Comparison of ENCODE assay signal across 8 cellular contexts in genomic region chr2:190583507-190584337, GRCh38. TPM values are rescaled to one million over a fixed set of nuclear protein-coding genes. Genes with fewer than 3 reads are reported as not detected.
DNase-seq lines count a peak whose midpoint lies in the region; ATAC-seq and TF ChIP-seq lines count a peak whose summit lies in the region.

No MANE protein-coding gene starts in this region.

- no peaks in the 10 kb centered on the region for H3K9me2 ChIP-seq in GM23248 (ENCODE audit: insufficient read depth)

- H3K9ac ChIP-seq in GM23248, result no peak overlapping the region

- no peaks in the 10 kb centered on the region for H3K36me3 ChIP-seq in GM23248 (ENCODE audit: low read depth)

- no peak overlapping the region for H3K4me3 ChIP-seq in GM12865 (ENCODE audit: low read depth, low read length)
- H3K4me3 ChIP-seq in GM23248, result no peak overlapping the region

- H3K9me3 ChIP-seq in GM23248 (ENCODE audit: low read depth), result no peaks in the 10 kb centered on the region

- DNase-seq in GM12865 (ENCODE audit: low read depth), result peak; percentile 65
- peak; percentile 37 for DNase-seq in GM20000 (ENCODE audit: low spot score)
- no peak for DNase-seq in CD1c-positive myeloid dendritic cell (ENCODE audit: extremely low spot score)
- no peak for DNase-seq in GM23248
- no peak for DNase-seq in GF-D8 (lab: John Stamatoyannopoulos, UW)
- DNase-seq in hypothalamus (lab: John Stamatoyannopoulos, UW), result no peak

- no peaks in the 10 kb centered on the region for H4K20me1 ChIP-seq in GM23248 (ENCODE audit: insufficient read depth)

- peak overlapping the region; percentile 48 for H3K27ac ChIP-seq in cingulate gyrus (ENCODE audit: low read depth, low read length)
- no peak overlapping the region for H3K27ac ChIP-seq in GM23248

- no peaks in the 10 kb centered on the region for H3K4me1 ChIP-seq in GM23248 (ENCODE audit: insufficient read depth)

- H3K27me3 ChIP-seq in GM23248 (replicated peaks; ENCODE audit: insufficient read depth), result no peaks in the 10 kb centered on the region

- 89 to 92% methylated on average over 4 of the region's 4 CpGs for WGBS in GM23248 (ENCODE audit: low coverage in 1 of 2, low lambda C conversion rate in 2 of 2, missing lambda C conversion rate in 2 of 2), 2 experiments

- H2AFZ ChIP-seq in GM23248, result no peak overlapping the region

- H3F3A ChIP-seq in GM23248 (ENCODE audit: insufficient read depth), result no peaks in the 10 kb centered on the region

- in situ Hi-C loops in GM23248 (cut with MboI), result no loop called here

- ATAC-seq in HG03135 (IDR thresholded peaks at IDR 0.05; ENCODE audit: unreplicated experiment), result peak; percentile 64

- no peaks in the 10 kb centered on the region for H3K79me2 ChIP-seq in GM23248 (ENCODE audit: insufficient read depth)

- TF ChIP-seq CTCF in GM12865 (IDR thresholded peaks at IDR 0.05; ENCODE audit: insufficient read depth, low read depth, low read length, missing control alignments) (no peak), GM20000 (IDR thresholded peaks at IDR 0.05; ENCODE audit: extremely low read depth, missing control alignments) (no peak)

- no peak overlapping the region for H3K4me2 ChIP-seq in GM23248 (ENCODE audit: unreplicated experiment)

RNA-seq across cellular contexts. Expression of gene NEMP2, which starts 49.2 kb away (rescaled TPM):
- total RNA-seq in GM23248 (2014; rRNA removed; shearing (Covaris generic)), result 1.0 and 2.7 TPM in 2 replicates
- polyA plus RNA-seq in GM23248 (2016; fragmentation: Nextera tagmentation; extraction: Ambion mirVana), result 3.8 and 4.8 TPM in 2 replicates

Comparison
In these comparisons a context has a peak if more than half of its experiments do, and no peak if none do; other contexts are left out.
1. DNase-seq: peak in GM12865 (single experiment) and GM20000 (single experiment); none in CD1c-positive myeloid dendritic cell (single experiment), GM23248 (single experiment), GF-D8 (single experiment) and hypothalamus (0 of 51).